8 cellular contexts compared by ENCODE assay signal in the genomic region with DNA sequence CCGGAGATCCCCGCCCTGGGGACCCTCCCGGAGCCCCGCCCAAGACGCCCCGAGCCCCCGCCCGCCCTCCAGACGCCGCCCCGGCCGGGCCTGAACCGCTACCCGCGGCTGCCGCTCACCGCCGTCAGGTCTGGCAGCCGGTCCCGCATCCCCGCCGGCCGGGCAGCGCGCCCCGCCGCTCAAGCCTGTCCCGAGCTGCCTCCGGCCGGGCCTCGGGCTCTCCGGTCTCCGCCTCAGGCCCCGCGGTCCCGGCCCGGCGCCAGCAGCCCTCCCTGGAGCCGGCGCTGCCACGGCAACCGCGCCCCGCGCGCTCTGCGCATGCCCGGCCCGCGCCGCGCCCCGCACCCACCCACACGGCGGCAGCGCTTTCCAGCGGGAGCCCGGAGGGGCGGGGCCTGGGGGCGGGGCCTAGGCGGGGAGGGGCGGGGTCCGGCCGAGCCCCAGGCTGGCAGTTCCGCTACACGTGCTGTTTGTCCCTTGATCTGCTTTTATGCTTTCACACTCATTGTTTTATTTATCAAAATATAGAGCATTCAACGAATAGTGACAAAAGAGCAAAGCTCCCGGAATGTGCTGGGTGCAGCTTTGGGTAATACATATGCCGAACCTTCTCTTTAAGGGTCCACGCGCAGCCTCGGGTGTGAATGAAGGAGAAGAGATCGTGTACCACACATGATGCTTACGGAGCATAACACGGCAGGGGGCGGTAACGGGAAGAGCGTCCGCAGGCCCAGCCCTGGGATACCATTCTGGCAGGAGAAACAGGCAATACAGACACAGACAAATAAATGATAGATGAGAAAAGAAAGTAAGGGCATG. TPM values are rescaled to one million over a fixed set of nuclear protein-coding genes. Genes with fewer than 3 reads are reported as not detected.
DNase-seq lines count a peak whose midpoint lies in the region; ATAC-seq and TF ChIP-seq lines count a peak whose summit lies in the region.

STX2 (minus strand) TSS at position 300 of the 819 bp plus-strand sequence; CDS start at position 149, 151 bp downstream.

- POLR2A ChIA-PET in naive thymus-derived CD4-positive, alpha-beta T cell (lab: Charles Lee) = interaction anchor here (1.0 to 3.0 kb wide), 2 partner anchors 27 to 30 kb away, joined by 3 to 26 read pairs; no protein-coding TSS in a partner anchor

- H3K9me3 Mint-ChIP-seq in naive thymus-derived CD4-positive, alpha-beta T cell = no peaks in the 10 kb centered on the region
- no peaks in the 10 kb centered on the region for H3K9me3 Mint-ChIP-seq in stimulated activated memory B cell treated with anti-CD40 and anti-IgM and Interleukin-4, amounts not matched to agents 10 μg/mL and 1 μg/mL and 100 μg/mL, for 72 hours

- peak within 1 kb of the TSS; percentile 84 for H3K4me3 ChIP-seq in naive thymus-derived CD4-positive, alpha-beta T cell (ENCODE audit: low read length)

- H3K4me1 Mint-ChIP-seq in naive thymus-derived CD4-positive, alpha-beta T cell = peaks cover 12 to 38% (median 32%) of the 10 kb centered on the region in 7 donors
- peaks cover 13% of the 10 kb centered on the region for H3K4me1 Mint-ChIP-seq in stimulated activated memory B cell treated with anti-CD40 and anti-IgM and Interleukin-4, amounts not matched to agents 10 μg/mL and 1 μg/mL and 100 μg/mL, for 72 hours

- no peaks in the 10 kb centered on the region for H3K27me3 ChIP-seq in naive thymus-derived CD4-positive, alpha-beta T cell (ENCODE audit: control insufficient read depth in 2 of 2, insufficient read depth in 2 of 2, low read length in 2 of 2)

- H3K36me3 ChIP-seq in naive thymus-derived CD4-positive, alpha-beta T cell (ENCODE audit: control insufficient read depth in 2 of 3, insufficient read depth in 3 of 3, low read length in 3 of 3) = no peaks in the 10 kb centered on the region

- peak within 1 kb of the TSS; percentile 65 for H3K27ac ChIP-seq in naive thymus-derived CD4-positive, alpha-beta T cell (ENCODE audit: low read depth, low read length)

- H3K9me3 ChIP-seq in naive thymus-derived CD4-positive, alpha-beta T cell (ENCODE audit: control insufficient read depth in 2 of 3, low read length in 3 of 3) = no peaks in the 10 kb centered on the region

- no peak for TF ChIP-seq RAD21 in Ishikawa (IDR thresholded peaks at IDR 0.05; ENCODE audit: low read depth)

- ATAC-seq in GM21576 (IDR thresholded peaks at IDR 0.05; ENCODE audit: unreplicated experiment) = peak; percentile 82
- ATAC-seq in naive thymus-derived CD4-positive, alpha-beta T cell = peak; percentile 99
- peak; percentile 94 for ATAC-seq in stimulated activated memory B cell treated with anti-CD40 and anti-IgM and Interleukin-4, amounts not matched to agents 10 μg/mL and 1 μg/mL and 100 μg/mL, for 72 hours

- H3K27ac Mint-ChIP-seq in naive thymus-derived CD4-positive, alpha-beta T cell = peak within 1 kb of the TSS; percentile 83 to 92 (median 90)
- H3K27ac Mint-ChIP-seq in stimulated activated memory B cell treated with anti-CD40 and anti-IgM and Interleukin-4, amounts not matched to agents 10 μg/mL and 1 μg/mL and 100 μg/mL, for 72 hours = peak within 1 kb of the TSS; percentile 22

- intact Hi-C loops in naive thymus-derived CD4-positive, alpha-beta T cell (cut with micrococcal nuclease) = loop anchor here (1.0 to 2.0 kb wide), 5 partner anchors 12 to 32 kb away; no protein-coding TSS in a partner anchor

- peaks cover 4 to 10% of the 10 kb centered on the region in 2 donors for H3K4me1 ChIP-seq in naive thymus-derived CD4-positive, alpha-beta T cell (ENCODE audit: control insufficient read depth in 2 of 2, insufficient read depth in 2 of 2, low read length in 2 of 2)

- DNase-seq in DMS79 treated with DMSO at 0.1 percent for 48 hours (lab: John Stamatoyannopoulos, UW) = peak; percentile 76
- DNase-seq in activated T-helper 1 cell treated with Interleukin-2 at 50 U/mL for 16 hours (ENCODE audit: low read depth) = peak; percentile 91
- DNase-seq in fibroblast of gingiva (ENCODE audit: low read depth) = peak; percentile 75
- DNase-seq in naive thymus-derived CD4-positive, alpha-beta T cell = peak; percentile 82 to 96 (median 92)

- no peaks in the 10 kb centered on the region for H3K27me3 Mint-ChIP-seq in naive thymus-derived CD4-positive, alpha-beta T cell
- no peaks in the 10 kb centered on the region for H3K27me3 Mint-ChIP-seq in stimulated activated memory B cell treated with anti-CD40 and anti-IgM and Interleukin-4, amounts not matched to agents 10 μg/mL and 1 μg/mL and 100 μg/mL, for 72 hours

- peak within 1 kb of the TSS; percentile 81 to 90 (median 84) for H3K4me3 Mint-ChIP-seq in naive thymus-derived CD4-positive, alpha-beta T cell
- peak within 1 kb of the TSS; percentile 73 for H3K4me3 Mint-ChIP-seq in stimulated activated memory B cell treated with anti-CD40 and anti-IgM and Interleukin-4, amounts not matched to agents 10 μg/mL and 1 μg/mL and 100 μg/mL, for 72 hours

- peaks cover 0 to 3% (median 0%) of the 10 kb centered on the region in 5 donors for H3K36me3 Mint-ChIP-seq in naive thymus-derived CD4-positive, alpha-beta T cell
- H3K36me3 Mint-ChIP-seq in stimulated activated memory B cell treated with anti-CD40 and anti-IgM and Interleukin-4, amounts not matched to agents 10 μg/mL and 1 μg/mL and 100 μg/mL, for 72 hours = no peaks in the 10 kb centered on the region

- CTCF ChIA-PET in naive thymus-derived CD4-positive, alpha-beta T cell (lab: Charles Lee) = interaction anchor here (0.6 to 1.7 kb wide), 4 partner anchors 12 to 1091 kb away, joined by 3 to 4 read pairs (median 3); no protein-coding TSS in a partner anchor

- TF ChIP-seq EP300 in Ishikawa (IDR thresholded peaks at IDR 0.05; ENCODE audit: borderline replicate concordance) = no peak

TF ChIP-seq in Ishikawa, 13 proteins besides CTCF, POLR2A, EP300 and RAD21:
- TF ChIP-seq TAF1 (IDR thresholded peaks at IDR 0.05; ENCODE audit: low read depth) = no peak
- peak; percentile 72; the same call in 1 of the 2 replicates for TF ChIP-seq MAX (IDR thresholded peaks at IDR 0.05)
TF ChIP-seq in Ishikawa: peak in this region for 1.

TF ChIP-seq in PFSK-1, 5 proteins besides CTCF, POLR2A, EP300 and RAD21:
- TF ChIP-seq SIN3A (IDR thresholded peaks at IDR 0.05; ENCODE audit: borderline replicate concordance, insufficient read depth, low read length) (peak; percentile 37; the same call in 1 of the 2 replicates), FOXP2 (optimal IDR thresholded peaks at IDR 0.05; ENCODE audit: borderline replicate concordance, extremely low read depth, extremely low read length, insufficient read depth) (no peak), POLR2AphosphoS5 (IDR thresholded peaks at IDR 0.05; ENCODE audit: low read depth, low read length) (peak; percentile 44; the same call in 1 of the 2 replicates), TAF1 (IDR thresholded peaks at IDR 0.05; ENCODE audit: borderline replicate concordance, insufficient read depth, low read length) (no peak)
- TF ChIP-seq, protein P1, sequence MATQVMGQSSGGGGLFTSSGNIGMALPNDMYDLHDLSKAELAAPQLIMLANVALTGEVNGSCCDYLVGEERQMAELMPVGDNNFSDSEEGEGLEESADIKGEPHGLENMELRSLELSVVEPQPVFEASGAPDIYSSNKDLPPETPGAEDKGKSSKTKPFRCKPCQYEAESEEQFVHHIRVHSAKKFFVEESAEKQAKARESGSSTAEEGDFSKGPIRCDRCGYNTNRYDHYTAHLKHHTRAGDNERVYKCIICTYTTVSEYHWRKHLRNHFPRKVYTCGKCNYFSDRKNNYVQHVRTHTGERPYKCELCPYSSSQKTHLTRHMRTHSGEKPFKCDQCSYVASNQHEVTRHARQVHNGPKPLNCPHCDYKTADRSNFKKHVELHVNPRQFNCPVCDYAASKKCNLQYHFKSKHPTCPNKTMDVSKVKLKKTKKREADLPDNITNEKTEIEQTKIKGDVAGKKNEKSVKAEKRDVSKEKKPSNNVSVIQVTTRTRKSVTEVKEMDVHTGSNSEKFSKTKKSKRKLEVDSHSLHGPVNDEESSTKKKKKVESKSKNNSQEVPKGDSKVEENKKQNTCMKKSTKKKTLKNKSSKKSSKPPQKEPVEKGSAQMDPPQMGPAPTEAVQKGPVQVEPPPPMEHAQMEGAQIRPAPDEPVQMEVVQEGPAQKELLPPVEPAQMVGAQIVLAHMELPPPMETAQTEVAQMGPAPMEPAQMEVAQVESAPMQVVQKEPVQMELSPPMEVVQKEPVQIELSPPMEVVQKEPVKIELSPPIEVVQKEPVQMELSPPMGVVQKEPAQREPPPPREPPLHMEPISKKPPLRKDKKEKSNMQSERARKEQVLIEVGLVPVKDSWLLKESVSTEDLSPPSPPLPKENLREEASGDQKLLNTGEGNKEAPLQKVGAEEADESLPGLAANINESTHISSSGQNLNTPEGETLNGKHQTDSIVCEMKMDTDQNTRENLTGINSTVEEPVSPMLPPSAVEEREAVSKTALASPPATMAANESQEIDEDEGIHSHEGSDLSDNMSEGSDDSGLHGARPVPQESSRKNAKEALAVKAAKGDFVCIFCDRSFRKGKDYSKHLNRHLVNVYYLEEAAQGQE (IDR thresholded peaks at IDR 0.05; ENCODE audit: insufficient read depth in 1 of 2, low read depth in 2 of 2, low read length in 2 of 2) = no peak
TF ChIP-seq in PFSK-1: peak in this region for 2.

RNA-seq across cellular contexts. Expression of gene STX2, which starts in this region (rescaled TPM):
- 12.9 TPM for polyA plus RNA-seq in PFSK-1 (2012; ENCODE audit: insufficient read length, low read depth)
- 10 to 100 TPM; 15.3 to 30.3 (median 21.5) TPM for total RNA-seq in naive thymus-derived CD4-positive, alpha-beta T cell
- polyA plus RNA-seq in naive thymus-derived CD4-positive, alpha-beta T cell = 1 to 10 TPM; 7.6 to 8.0 TPM

Comparison
In these comparisons a context has a peak if more than half of its experiments do, and no peak if none do; other contexts are left out.
1. Peak in every context shown above with its lines: DNase-seq, ATAC-seq, H3K4me3 ChIP-seq and H3K27ac ChIP-seq.